Comparison of ENCODE assay signal across 8 cellular contexts in the genomic region with DNA sequence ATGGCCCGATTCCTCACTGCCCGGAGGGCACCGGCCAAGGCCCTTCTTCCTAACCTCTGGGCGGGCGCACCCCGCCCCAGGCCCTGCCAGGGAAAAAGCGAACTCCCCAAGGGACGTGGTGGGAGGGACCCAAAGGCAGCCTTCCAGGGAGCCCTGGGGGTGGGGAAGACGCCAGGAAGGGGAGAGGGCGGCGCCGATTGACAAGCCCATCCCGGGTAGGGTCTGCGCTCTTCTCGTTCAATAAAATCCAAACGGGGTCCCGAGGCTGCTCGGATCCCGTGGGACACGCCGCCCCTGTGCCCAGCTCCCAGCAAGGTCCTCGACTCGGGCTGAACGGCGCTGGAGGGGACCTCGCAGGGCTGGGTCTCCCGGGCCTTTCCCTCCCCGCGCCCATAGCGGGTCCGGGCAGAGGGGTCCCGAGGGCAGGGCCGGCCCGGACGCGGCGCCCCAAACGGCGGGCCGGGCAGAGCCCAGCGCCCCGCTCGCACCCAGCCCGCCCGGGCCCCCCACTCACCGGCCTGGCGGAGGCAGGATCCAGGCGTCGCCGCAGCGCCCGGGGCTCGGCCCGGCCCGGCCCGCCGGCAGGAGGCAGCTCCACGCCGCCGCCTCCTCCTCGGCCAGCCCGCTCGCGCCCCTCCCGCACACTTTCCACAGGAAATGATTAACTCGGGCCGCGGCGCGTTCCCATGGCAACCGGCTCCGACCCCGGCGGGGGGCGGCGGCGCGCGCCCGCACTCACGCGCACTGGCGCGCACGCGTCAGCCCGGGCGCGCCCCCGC. TPM values are rescaled to one million over a fixed set of nuclear protein-coding genes. Genes with fewer than 3 reads are reported as not detected.
DNase-seq lines count a peak whose midpoint lies in the region; ATAC-seq and TF ChIP-seq lines count a peak whose summit lies in the region.

A gene with protein sequence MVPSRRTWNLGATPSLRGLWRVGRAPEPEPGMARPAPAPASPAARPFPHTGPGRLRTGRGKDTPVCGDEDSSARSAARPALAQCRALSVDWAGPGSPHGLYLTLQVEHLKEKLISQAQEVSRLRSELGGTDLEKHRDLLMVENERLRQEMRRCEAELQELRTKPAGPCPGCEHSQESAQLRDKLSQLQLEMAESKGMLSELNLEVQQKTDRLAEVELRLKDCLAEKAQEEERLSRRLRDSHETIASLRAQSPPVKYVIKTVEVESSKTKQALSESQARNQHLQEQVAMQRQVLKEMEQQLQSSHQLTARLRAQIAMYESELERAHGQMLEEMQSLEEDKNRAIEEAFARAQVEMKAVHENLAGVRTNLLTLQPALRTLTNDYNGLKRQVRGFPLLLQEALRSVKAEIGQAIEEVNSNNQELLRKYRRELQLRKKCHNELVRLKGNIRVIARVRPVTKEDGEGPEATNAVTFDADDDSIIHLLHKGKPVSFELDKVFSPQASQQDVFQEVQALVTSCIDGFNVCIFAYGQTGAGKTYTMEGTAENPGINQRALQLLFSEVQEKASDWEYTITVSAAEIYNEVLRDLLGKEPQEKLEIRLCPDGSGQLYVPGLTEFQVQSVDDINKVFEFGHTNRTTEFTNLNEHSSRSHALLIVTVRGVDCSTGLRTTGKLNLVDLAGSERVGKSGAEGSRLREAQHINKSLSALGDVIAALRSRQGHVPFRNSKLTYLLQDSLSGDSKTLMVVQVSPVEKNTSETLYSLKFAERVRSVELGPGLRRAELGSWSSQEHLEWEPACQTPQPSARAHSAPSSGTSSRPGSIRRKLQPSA (minus strand): TSS at position 636 of the 779 bp plus-strand sequence. CDS start 4,248 bp downstream, outside the sequence.

- H3K27ac ChIP-seq in cingulate gyrus (ENCODE audit: low read depth, low read length) = peak within 1 kb of the TSS; percentile 94

- no peaks in the 10 kb centered on the region for H3K36me3 Mint-ChIP-seq in activated CD4-positive, alpha-beta T cell treated with anti-CD3 and anti-CD28 coated beads, Interleukin-2, amount 10 ng/mL, durations not matched to agents 24 days and 14 days (ENCODE audit: low read depth)

- H3K27me3 Mint-ChIP-seq in activated CD4-positive, alpha-beta T cell treated with anti-CD3 and anti-CD28 coated beads, Interleukin-2, amount 10 ng/mL, durations not matched to agents 24 days and 14 days = peaks cover 63% of the 10 kb centered on the region

- H3K9me3 Mint-ChIP-seq in activated CD4-positive, alpha-beta T cell treated with anti-CD3 and anti-CD28 coated beads, Interleukin-2, amount 10 ng/mL, durations not matched to agents 24 days and 14 days = no peaks in the 10 kb centered on the region

- DNase-seq in GM10248 (ENCODE audit: extremely low spot score) (peak; percentile 69), NCI-H1092 (lab: John Stamatoyannopoulos, UW) (peak; percentile 69), kidney glomerular epithelial cell (lab: John Stamatoyannopoulos, UW) (peak; percentile 49), NCI-H526 treated with DMSO at 0.1 percent for 48 hours (lab: John Stamatoyannopoulos, UW) (no peak)
- DNase-seq in activated CD4-positive, alpha-beta T cell treated with anti-CD3 and anti-CD28 coated beads, Interleukin-2, amount 10 ng/mL, durations not matched to agents 24 days and 14 days = peak; percentile 91
- peak; percentile 32 to 58 (median 33) for DNase-seq in stimulated activated CD4-positive, alpha-beta T cell treated with anti-CD3 and anti-CD28 coated beads, Interleukin-12 subunit alpha, Interleukin-12 subunit beta, amount 100 ng/mL, for 48 hours (ENCODE audit: low read depth in 2 of 3, low spot score in 1 of 3)

- TF ChIP-seq CTCF in GM10248 (IDR thresholded peaks at IDR 0.05; ENCODE audit: control extremely low read depth, extremely low read depth, low read depth, missing control alignments) = peak; percentile 15

- CTCF ChIA-PET in GM10248 (lab: Yijun Ruan, JAX) = interaction anchor here (1.6 to 3.5 kb wide), 3 partner anchors 14 to 88 kb away, joined by 3 to 12 read pairs (median 6); no protein-coding TSS in a partner anchor

- H3K27ac Mint-ChIP-seq in activated CD4-positive, alpha-beta T cell treated with anti-CD3 and anti-CD28 coated beads, Interleukin-2, amount 10 ng/mL, durations not matched to agents 24 days and 14 days = peak within 1 kb of the TSS; percentile 89

- H3K4me3 Mint-ChIP-seq in activated CD4-positive, alpha-beta T cell treated with anti-CD3 and anti-CD28 coated beads, Interleukin-2, amount 10 ng/mL, durations not matched to agents 24 days and 14 days = peak within 1 kb of the TSS; percentile 87

- ATAC-seq in GM21529 (IDR thresholded peaks at IDR 0.05; ENCODE audit: unreplicated experiment) = no peak

- intact Hi-C loops in activated CD4-positive, alpha-beta T cell treated with anti-CD3 and anti-CD28 coated beads, Interleukin-2, amount 10 ng/mL, durations not matched to agents 24 days and 14 days (cut with micrococcal nuclease) = loop anchor here (1.0 to 10.0 kb wide), 4 partner anchors 8 to 227 kb away; a partner anchor contains a TSS

- POLR2A ChIA-PET in GM10248 (lab: Yijun Ruan, JAX) = no interaction called here

- H3K4me1 Mint-ChIP-seq in activated CD4-positive, alpha-beta T cell treated with anti-CD3 and anti-CD28 coated beads, Interleukin-2, amount 10 ng/mL, durations not matched to agents 24 days and 14 days = peaks cover 25% of the 10 kb centered on the region

RNA-seq across cellular contexts. Expression of the gene that starts here (rescaled TPM):
- 0.58 and 1.7 TPM in 2 replicates for total RNA-seq in activated CD4-positive, alpha-beta T cell treated with anti-CD3 and anti-CD28 coated beads, Interleukin-2, amount 10 ng/mL, durations not matched to agents 24 days and 14 days
